Comparison of ENCODE assay signal across 8 cellular contexts in the genomic region with DNA sequence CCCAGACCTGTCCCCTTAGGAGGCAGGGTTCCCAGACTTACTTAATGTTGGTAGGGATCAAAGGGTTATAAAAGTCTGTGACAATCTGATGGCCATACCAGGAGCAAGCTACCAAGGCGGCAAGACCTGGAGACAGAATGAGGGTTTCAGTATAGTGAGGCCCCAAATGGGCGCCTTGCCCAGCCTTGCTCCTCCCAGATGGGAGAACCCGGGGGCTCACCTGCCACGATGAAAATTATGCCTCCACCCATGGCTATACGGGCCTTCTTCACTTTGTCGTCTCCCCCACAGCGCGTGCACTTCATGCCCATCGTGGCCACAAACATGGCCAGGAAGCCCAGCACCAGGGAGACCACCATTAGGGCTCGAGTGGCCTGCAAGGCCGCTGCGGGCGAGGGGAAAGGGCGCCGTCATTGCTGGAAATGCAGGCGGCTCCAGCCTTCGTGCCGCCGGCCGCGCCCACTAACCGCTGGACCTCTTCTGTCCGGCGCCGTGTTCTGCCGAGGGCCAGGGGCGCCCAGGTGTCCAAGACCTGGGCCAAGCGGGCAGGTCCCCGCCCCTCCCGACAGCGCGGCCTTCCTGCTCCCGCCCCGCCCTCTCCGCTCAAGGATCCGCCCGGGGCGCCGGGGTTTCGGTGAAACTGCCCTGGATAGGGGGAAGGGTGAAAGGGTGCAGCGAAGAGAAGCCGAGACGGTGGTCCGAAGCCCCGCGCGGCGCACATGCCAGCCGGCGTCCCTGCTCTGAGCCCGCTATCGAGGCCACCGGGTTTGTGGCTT. TPM values are rescaled to one million over a fixed set of nuclear protein-coding genes. Genes with fewer than 3 reads are reported as not detected.
A peak's percentile ranks its signal among the peaks of the same experiment; 100 is the strongest.
DNase-seq lines count a peak whose midpoint lies in the region; ATAC-seq and TF ChIP-seq lines count a peak whose summit lies in the region.

No MANE protein-coding gene starts in this region.

- H3K4me1 ChIP-seq in colonic mucosa (no peaks in the 10 kb centered on the region), lower lobe of right lung (peaks cover 52% of the 10 kb centered on the region), tibial nerve (peaks cover 0 to 38% (median 13%) of the 10 kb centered on the region in 4 donors)

- TF ChIP-seq EP300 in tibial nerve (IDR thresholded peaks at IDR 0.05) = no peak

- H3K36me3 ChIP-seq in colonic mucosa (no peaks in the 10 kb centered on the region), lower lobe of right lung (peaks cover 34% of the 10 kb centered on the region), tibial nerve (peaks cover 0 to 43% (median 0%) of the 10 kb centered on the region in 3 donors)

- no peak for TF ChIP-seq POLR2A in tibial nerve (IDR thresholded peaks at IDR 0.05)

- H3K4me3 ChIP-seq in colonic mucosa (peak overlapping the region; percentile 77), lower lobe of right lung (peak overlapping the region; percentile 67), tibial nerve (peak overlapping the region; percentile 18 to 49 (median 44))

- in situ Hi-C loops in KBM-7 (cut with MboI; ENCODE audit: low pct_unique_long_range_greater_than_20kb, low sequenced_read_pairs) = no loop called here

- H3K9ac ChIP-seq in colonic mucosa (ENCODE audit: low read depth in 2 of 2, low read length in 2 of 2) = peak overlapping the region; percentile 80 to 96

- no peak for TF ChIP-seq CTCF in GM10266 (IDR thresholded peaks at IDR 0.05; ENCODE audit: control insufficient read depth, insufficient read depth, low read depth, missing control alignments)
- no peak for TF ChIP-seq CTCF in colonic mucosa (IDR thresholded peaks at IDR 0.05)
- TF ChIP-seq CTCF in lower lobe of right lung (IDR thresholded peaks at IDR 0.05) = no peak
- no peak for TF ChIP-seq CTCF in tibial nerve (IDR thresholded peaks at IDR 0.05)

- WGBS in tibial nerve, 2 donors = 8 to 11% methylated on average over 32 to 35 of the region's 53 CpGs

- intact Hi-C loops in colonic mucosa (cut with DNase I) (loop anchor here (5.0 kb wide), 1 partner anchor 37 kb away; no protein-coding TSS in a partner anchor), lower lobe of right lung (cut with DNase I) (no loop called here)

- ATAC-seq in lower lobe of right lung (peak; percentile 80 to 82), HG03469 (IDR thresholded peaks at IDR 0.05; ENCODE audit: unreplicated experiment) (no peak)

- H3K27ac ChIP-seq in colonic mucosa = peak overlapping the region; percentile 93
- peak overlapping the region; percentile 88 for H3K27ac ChIP-seq in lower lobe of right lung
- peak overlapping the region in 1 of 4 donors; percentile 58 for H3K27ac ChIP-seq in tibial nerve

- H3K27me3 ChIP-seq in colonic mucosa (no peaks in the 10 kb centered on the region), lower lobe of right lung (ENCODE audit: low read depth) (peaks cover 21% of the 10 kb centered on the region), tibial nerve (peaks cover 0 to 47% of the 10 kb centered on the region in 2 donors)

- H3K9me3 ChIP-seq in colonic mucosa (no peaks in the 10 kb centered on the region), lower lobe of right lung (no peaks in the 10 kb centered on the region), tibial nerve (no peaks in the 10 kb centered on the region)

- peak; percentile 68 for DNase-seq in GM10266 (ENCODE audit: extremely low spot score)
- DNase-seq in NCI-H69 (lab: John Stamatoyannopoulos, UW) = peak; percentile 59
- DNase-seq in colonic mucosa = peak; percentile 86
- peak; percentile 89 for DNase-seq in lower lobe of right lung
- DNase-seq in tibial nerve (ENCODE audit: low spot score in 2 of 2) = no peak
- no peak for DNase-seq in germinal center (ENCODE audit: low spot score)
- no peak for DNase-seq in KBM-7

RNA-seq across cellular contexts. Expression of gene CLDN7, which starts 1.5 kb away (rescaled TPM):
- 100 to 1,000 TPM; 798 to 919 TPM for total RNA-seq in colonic mucosa
- 98.7 TPM for total RNA-seq in lower lobe of right lung
- total RNA-seq in tibial nerve = 1 to 10 TPM in 3 of 4 donors, not detected in 1; 2.0 to 5.9 (median 2.4) TPM

RNA-seq across cellular contexts. Expression of gene ELP5, which starts 8.8 kb away (rescaled TPM):
- total RNA-seq in colonic mucosa = 10 to 100 TPM; 34.4 to 77.9 TPM
- 33.2 TPM for total RNA-seq in lower lobe of right lung
- total RNA-seq in tibial nerve = 10 to 100 TPM; 21.9 to 28.7 (median 25.0) TPM

RNA-seq across cellular contexts. Expression of gene CTDNEP1, which starts 9.3 kb away (rescaled TPM):
- total RNA-seq in colonic mucosa = 100 to 1,000 TPM; 124 to 145 TPM
- total RNA-seq in lower lobe of right lung = 140 TPM
- 10 to 100 TPM; 38.5 to 82.2 (median 65.9) TPM for total RNA-seq in tibial nerve

RNA-seq across cellular contexts. Expression of gene GABARAP, which starts 18.5 kb away (rescaled TPM):
- 100 to 1,000 TPM; 378 to 513 TPM for total RNA-seq in colonic mucosa
- 587 TPM for total RNA-seq in lower lobe of right lung
- total RNA-seq in tibial nerve = 100 to 1,000 TPM; 402 to 515 (median 456) TPM

RNA-seq across cellular contexts. Expression of gene SLC2A4, which starts 20.7 kb away (rescaled TPM):
- total RNA-seq in colonic mucosa (1 to 10 TPM; 1.9 to 5.7 TPM), lower lobe of right lung (1.1 TPM), tibial nerve (10 to 100 TPM in 1 of 4 donors, 1 to 10 TPM in 3; 5.2 to 20.1 (median 6.2) TPM)

Comparison
In these comparisons a context has a peak if more than half of its experiments do, and no peak if none do; other contexts are left out.
1. DNase-seq: peak in GM10266 (single experiment), NCI-H69 (single experiment), colonic mucosa (single experiment) and lower lobe of right lung (single experiment); none in tibial nerve (0 of 2), germinal center (single experiment) and KBM-7 (single experiment).
2. RNA of gene CLDN7, which starts 1.5 kb away (total RNA-seq): 798 to 919 TPM in colonic mucosa and 98.7 TPM in lower lobe of right lung (single experiment); 2.0 to 5.9 TPM in tibial nerve; every median in the first group is over 10 times any median in the second.
3. Peak in every context shown above with its lines, with median percentiles within 50 percentile points of each other: H3K4me3 ChIP-seq.